In genomic region chr11:55966391-55966790, GRCh38 we compare ENCODE assay signal across 2 cellular contexts.
TF ChIP-seq lines count a peak whose summit lies in the region.

No MANE protein-coding gene starts in this region.

TF ChIP-seq in GM23338, 12 proteins besides CTCF, POLR2A, EP300 and RAD21:
- TF ChIP-seq STAT1 (IDR thresholded peaks at IDR 0.05; ENCODE audit: unreplicated experiment) (no peak), POLR2AphosphoS5 (IDR thresholded peaks at IDR 0.05; ENCODE audit: low read depth) (no peak), JUNB (IDR thresholded peaks at IDR 0.05; ENCODE audit: unreplicated experiment) (no peak), EZH2phosphoT487 (IDR thresholded peaks at IDR 0.05; ENCODE audit: unreplicated experiment) (no peak), ETS1 (IDR thresholded peaks at IDR 0.05) (no peak), NANOG (IDR thresholded peaks at IDR 0.05; ENCODE audit: borderline replicate concordance) (no peak), ZNF462 (CRISPR knock-in tag; IDR thresholded peaks at IDR 0.05) (no peak), EZH2 (IDR thresholded peaks at IDR 0.05; ENCODE audit: low read depth, unreplicated experiment) (no peak), REST (IDR thresholded peaks at IDR 0.05; ENCODE audit: unreplicated experiment) (no peak), ZNF114 (CRISPR knock-in tag; IDR thresholded peaks at IDR 0.05) (no peak), CREB1 (CRISPR knock-in tag; IDR thresholded peaks at IDR 0.05; ENCODE audit: low read depth) (no peak), ZNF331 (CRISPR knock-in tag; IDR thresholded peaks at IDR 0.05; ENCODE audit: low read depth) (no peak)

TF ChIP-seq in H1, 55 proteins besides CTCF, POLR2A, EP300 and RAD21:
- TF ChIP-seq JUN (IDR thresholded peaks at IDR 0.05; ENCODE audit: low read depth, low read length) (no peak), SIN3A (conservative IDR thresholded peaks at IDR 0.05 in 1 of 2, IDR thresholded peaks at IDR 0.05 in 1 of 2; ENCODE audit: low read depth in 1 of 2, low read length in 2 of 2) (no peak), RXRA (IDR thresholded peaks at IDR 0.05; ENCODE audit: insufficient read depth, low read depth, low read length) (no peak), KDM5A (IDR thresholded peaks at IDR 0.05; ENCODE audit: low read length) (no peak), ASH2L (IDR thresholded peaks at IDR 0.05; ENCODE audit: low read length) (no peak), TAF7 (optimal IDR thresholded peaks at IDR 0.05; ENCODE audit: borderline replicate concordance, low read depth, low read length) (no peak), JUND (IDR thresholded peaks at IDR 0.05; ENCODE audit: low read length) (no peak), E2F6 (IDR thresholded peaks at IDR 0.05) (no peak), CEBPB (IDR thresholded peaks at IDR 0.05; ENCODE audit: low read depth, low read length) (no peak), SRF (IDR thresholded peaks at IDR 0.05; ENCODE audit: low read depth, low read length) (no peak), NRF1 (IDR thresholded peaks at IDR 0.05; ENCODE audit: low read depth, low read length) (no peak)
